8 cellular contexts compared by ENCODE assay signal in genomic region chr2:25310965-25311865, GRCh38. TPM values are rescaled to one million over a fixed set of nuclear protein-coding genes. Genes with fewer than 3 reads are reported as not detected.
DNase-seq lines count a peak whose midpoint lies in the region; ATAC-seq and TF ChIP-seq lines count a peak whose summit lies in the region.

No MANE protein-coding gene starts in this region.

- H4K20me1 ChIP-seq in GM23248 (ENCODE audit: insufficient read depth), result no peaks in the 10 kb centered on the region

- H3K79me2 ChIP-seq in GM23248 (ENCODE audit: insufficient read depth), result no peaks in the 10 kb centered on the region

- H3K9ac ChIP-seq in GM23248, result no peak overlapping the region

- no peak overlapping the region for H3K4me3 ChIP-seq in GM23248

- H3K36me3 ChIP-seq in GM23248 (ENCODE audit: low read depth), result no peaks in the 10 kb centered on the region

- no peak overlapping the region for H3K27ac ChIP-seq in GM23248

- DNase-seq in DMS53 treated with DMSO at 0.1 percent for 48 hours (lab: John Stamatoyannopoulos, UW; ENCODE audit: unreplicated experiment), result peak; percentile 56
- DNase-seq in NCI-H2196 (lab: John Stamatoyannopoulos, UW; ENCODE audit: unreplicated experiment), result peak; percentile 96
- peak; percentile 83 for DNase-seq in mucosa of gallbladder (ENCODE audit: low spot score)
- no peak for DNase-seq in GM23248
- no peak for DNase-seq in stimulated activated CD4-positive, alpha-beta T cell treated with anti-CD3 and anti-CD28 coated beads, Interleukin-4, amount 100 ng/mL, for 4 hours
- DNase-seq in sciatic nerve (ENCODE audit: low spot score), result no peak
- no peak for DNase-seq in occipital lobe (lab: John Stamatoyannopoulos, UW)

- no peak for ATAC-seq in sciatic nerve

- intact Hi-C loops in sciatic nerve (cut with DNase I), result no loop called here

- no peaks in the 10 kb centered on the region for H3K9me2 ChIP-seq in GM23248 (ENCODE audit: insufficient read depth)

- peak overlapping the region; percentile 78 to 92 (median 88) for H3K27ac Mint-ChIP-seq in brain

- H3K4me3 Mint-ChIP-seq in brain, result peak overlapping the region in 3 of 5 experiments; percentile 5 to 60 (median 42)

- no peak overlapping the region for H2AFZ ChIP-seq in GM23248

- peaks cover 13% of the 10 kb centered on the region for H3K36me3 Mint-ChIP-seq in brain

- H3K4me1 Mint-ChIP-seq in brain, result peaks cover 95% of the 10 kb centered on the region

- in situ Hi-C loops in GM23248 (cut with MboI), result no loop called here

- TF ChIP-seq CTCF in brain (conservative IDR thresholded peaks at IDR 0.05), result no peak

- H3K9me3 Mint-ChIP-seq in brain, result no peaks in the 10 kb centered on the region

- no peaks in the 10 kb centered on the region for H3K9me3 ChIP-seq in GM23248 (ENCODE audit: low read depth)

- H3K4me2 ChIP-seq in GM23248 (ENCODE audit: unreplicated experiment), result no peak overlapping the region

- WGBS in GM23248 (ENCODE audit: low coverage in 1 of 2, low lambda C conversion rate in 2 of 2, missing lambda C conversion rate in 2 of 2), 2 experiments, result 71 to 79% methylated on average over 9 to 14 of the region's 14 CpGs

- H3F3A ChIP-seq in GM23248 (ENCODE audit: insufficient read depth), result no peaks in the 10 kb centered on the region

- no peaks in the 10 kb centered on the region for H3K4me1 ChIP-seq in GM23248 (ENCODE audit: insufficient read depth)

- no peaks in the 10 kb centered on the region for H3K27me3 ChIP-seq in GM23248 (replicated peaks; ENCODE audit: insufficient read depth)

- H3K27me3 Mint-ChIP-seq in brain, result no peaks in the 10 kb centered on the region

RNA-seq across cellular contexts. Expression of gene DNMT3A, which starts 30.5 kb away (rescaled TPM):
- polyA plus RNA-seq in brain (ENCODE audit: insufficient read depth, low read depth, low replicate concordance) (27.7 TPM), GM23248 (2016; fragmentation: Nextera tagmentation; extraction: Ambion mirVana) (2.5 TPM in 2 replicates)
- total RNA-seq in mucosa of gallbladder (51.2 TPM), sciatic nerve (35.0 TPM), occipital lobe (53.3 TPM)
- 7.1 and 18.4 TPM in 2 replicates for total RNA-seq in GM23248 (2014; rRNA removed; shearing (Covaris generic))

Comparison
In these comparisons a context has a peak if more than half of its experiments do, and no peak if none do; other contexts are left out.
1. DNase-seq: peak in DMS53 treated with DMSO at 0.1 percent for 48 hours (single experiment), NCI-H2196 (single experiment) and mucosa of gallbladder (single experiment); none in GM23248 (single experiment), stimulated activated CD4-positive, alpha-beta T cell treated with anti-CD3 and anti-CD28 coated beads, Interleukin-4, amount 100 ng/mL, for 4 hours (0 of 2), sciatic nerve (single experiment) and occipital lobe (single experiment).